7 cellular contexts compared by ENCODE assay signal in the genomic region with DNA sequence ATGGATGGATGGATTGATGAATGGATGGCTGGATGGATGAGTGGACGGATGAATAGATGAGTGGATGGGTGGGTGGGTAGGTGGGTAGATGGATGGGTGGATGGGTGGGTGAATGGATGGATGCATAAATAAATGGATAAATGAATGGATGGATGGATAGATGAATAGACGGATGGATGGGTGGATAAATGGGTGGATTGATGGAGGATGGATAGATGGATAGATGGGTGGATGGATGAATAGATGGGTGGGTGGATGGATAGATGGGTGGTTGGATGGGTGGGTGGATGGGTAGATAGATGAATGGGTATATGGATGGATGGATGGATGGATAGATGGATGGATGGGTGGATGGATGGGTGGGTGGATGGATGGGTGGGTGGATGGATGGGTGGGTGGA.
"Had no signal": no experiment of that assay in that cellular context is flagged by ENCODE, and none has a peak within 500 bp of the region (broad histone marks: within the 10 kb centered on the region; RNA-seq: fewer than 3 reads in every experiment).

No MANE protein-coding gene starts in this region.

- DNase-seq: KBM-7, KG1 had no signal

- H3K4me1 Mint-ChIP-seq: IgD-negative memory B cell had no signal

- H3K4me3 ChIP-seq: K562 had no signal

- H3K27ac ChIP-seq: HL-60 had no signal

- ATAC-seq: HepG2, K562 had no signal

- FAIRE-seq: HepG2, HTR-8/SVneo, K562 had no signal

- H3K36me3 Mint-ChIP-seq: IgD-negative memory B cell had no signal

- H3K27ac Mint-ChIP-seq: IgD-negative memory B cell had no signal

- H3K4me3 Mint-ChIP-seq: IgD-negative memory B cell had no signal
